29 cellular contexts compared by ENCODE assay signal in genomic region chr5:42390115-42390514, GRCh38. TPM values are rescaled to one million over a fixed set of nuclear protein-coding genes. Genes with fewer than 3 reads are reported as not detected.
"Had no signal": no experiment of that assay in that cellular context is flagged by ENCODE, and none has a peak within 500 bp of the region (broad histone marks: within the 10 kb centered on the region; RNA-seq: fewer than 3 reads in every experiment).

No MANE protein-coding gene starts in this region.

- H3K4me1 ChIP-seq: Peyer's patch had no signal

- H3K27ac ChIP-seq: cardiac muscle cell, Peyer's patch, WERI-Rb-1 had no signal

- DNase-seq: activated CD4-positive, alpha-beta T cell treated with anti-CD3 and anti-CD28 coated beads, Interleukin-2, amount 10 ng/mL, durations not matched to agents 24 days and 14 days; activated CD4-positive, alpha-beta T cell treated with anti-CD3 and anti-CD28 coated beads, Interleukin-2, amount 50 U/mL, for 4 hours; activated CD8-positive, alpha-beta T cell treated with anti-CD3 and anti-CD28 coated beads for 36 hours; activated effector memory CD4-positive, alpha-beta T cell treated with anti-CD3 and anti-CD28 coated beads, Interleukin-2, amount 50 U/mL, for 16 hours; activated naive CD4-positive, alpha-beta T cell; activated naive CD4-positive, alpha-beta T cell treated with anti-CD3 and anti-CD28 coated beads, Interleukin-2, amount 50 U/mL, for 16 hours; activated naive CD8-positive, alpha-beta T cell treated with anti-CD3 and anti-CD28 coated beads for 36 hours; activated T-cell treated with anti-CD3 and anti-CD28 coated beads, Interleukin-2, amount 50 U/mL, for 1 hour; activated T-cell treated with anti-CD3 and anti-CD28 coated beads, Interleukin-2, amount 50 U/mL, for 72 hours; amniotic stem cell; aorta; NCI-H1105; NCI-H1417 treated with DMSO at 0.1 percent for 48 hours; NCI-H187 treated with DMSO at 0.1 percent for 48 hours; NCI-H2081; NCI-H345; NCI-H524 treated with DMSO at 0.1 percent for 48 hours; Peyer's patch; RPMI8226; SIG-M5; SW 1271; T1000; WERI-Rb-1 had no signal

- H3K4me3 Mint-ChIP-seq: activated CD4-positive, alpha-beta T cell treated with anti-CD3 and anti-CD28 coated beads, Interleukin-2, amount 10 ng/mL, durations not matched to agents 24 days and 14 days; activated CD8-positive, alpha-beta T cell treated with anti-CD3 and anti-CD28 coated beads for 36 hours; activated naive CD8-positive, alpha-beta T cell treated with anti-CD3 and anti-CD28 coated beads for 36 hours; activated T-cell treated with anti-CD3 and anti-CD28 coated beads, Interleukin-2, amount 50 U/mL, for 72 hours; activated T-helper 17 cell treated with anti-CD3 and anti-CD28 coated beads, Interleukin-2, amount 50 U/mL, for 72 hours; central memory CD8-positive, alpha-beta T cell had no signal

- H3K27me3 ChIP-seq: cardiac muscle cell, Peyer's patch had no signal

- H3K4me3 ChIP-seq: cardiac muscle cell, Peyer's patch had no signal

- H3K4me1 Mint-ChIP-seq: activated CD4-positive, alpha-beta T cell treated with anti-CD3 and anti-CD28 coated beads, Interleukin-2, amount 10 ng/mL, durations not matched to agents 24 days and 14 days; activated naive CD8-positive, alpha-beta T cell treated with anti-CD3 and anti-CD28 coated beads for 36 hours; activated T-helper 17 cell treated with anti-CD3 and anti-CD28 coated beads, Interleukin-2, amount 50 U/mL, for 72 hours; central memory CD8-positive, alpha-beta T cell had no signal

- ATAC-seq: activated CD8-positive, alpha-beta T cell treated with anti-CD3 and anti-CD28 coated beads for 36 hours; activated T-cell treated with anti-CD3 and anti-CD28 coated beads, Interleukin-2, amount 50 U/mL, for 72 hours; activated T-helper 17 cell treated with anti-CD3 and anti-CD28 coated beads, Interleukin-2, amount 50 U/mL, for 72 hours had no signal

- H3K36me3 Mint-ChIP-seq: activated naive CD8-positive, alpha-beta T cell treated with anti-CD3 and anti-CD28 coated beads for 36 hours had no signal

- H3K27ac Mint-ChIP-seq: activated CD4-positive, alpha-beta T cell treated with anti-CD3 and anti-CD28 coated beads, Interleukin-2, amount 10 ng/mL, durations not matched to agents 24 days and 14 days; activated CD8-positive, alpha-beta T cell treated with anti-CD3 and anti-CD28 coated beads for 36 hours; activated naive CD8-positive, alpha-beta T cell treated with anti-CD3 and anti-CD28 coated beads for 36 hours; activated T-cell treated with anti-CD3 and anti-CD28 coated beads, Interleukin-2, amount 50 U/mL, for 72 hours; activated T-helper 17 cell treated with anti-CD3 and anti-CD28 coated beads, Interleukin-2, amount 50 U/mL, for 72 hours had no signal

- H3K27me3 Mint-ChIP-seq: activated CD4-positive, alpha-beta T cell treated with anti-CD3 and anti-CD28 coated beads, Interleukin-2, amount 10 ng/mL, durations not matched to agents 24 days and 14 days; activated CD8-positive, alpha-beta T cell treated with anti-CD3 and anti-CD28 coated beads for 36 hours; activated naive CD8-positive, alpha-beta T cell treated with anti-CD3 and anti-CD28 coated beads for 36 hours; central memory CD8-positive, alpha-beta T cell had no signal

- H3K36me3 ChIP-seq: cardiac muscle cell, Peyer's patch, WERI-Rb-1 had no signal

RNA-seq across cellular contexts. Expression of gene GHR, which starts 33.1 kb away (rescaled TPM):
- total RNA-seq: activated CD4-positive, alpha-beta T cell treated with anti-CD3 and anti-CD28 coated beads, Interleukin-2, amount 10 ng/mL, durations not matched to agents 24 days and 14 days; activated CD8-positive, alpha-beta memory T cell treated with anti-CD3 and anti-CD28 coated beads for 36 hours; activated CD8-positive, alpha-beta T cell treated with anti-CD3 and anti-CD28 coated beads for 36 hours; activated naive CD8-positive, alpha-beta T cell treated with anti-CD3 and anti-CD28 coated beads for 36 hours; activated T-cell treated with anti-CD3 and anti-CD28 coated beads, Interleukin-2, amount 50 U/mL, for 72 hours; activated T-helper 17 cell treated with anti-CD3 and anti-CD28 coated beads, Interleukin-2, amount 50 U/mL, for 72 hours; T-helper 1 cell treated with Interleukin-12 subunit alpha and Interleukin-12 subunit beta and Interleukin-4 antibody, amounts not matched to agents 30 ng/mL and 1 ng/mL, for 36 hours; T-helper 2 cell treated with Interferon-gamma antibody and Interleukin-4, amounts not matched to agents 100 ng/mL and 5 ng/mL, for 36 hours had no signal
